In the genomic region with DNA sequence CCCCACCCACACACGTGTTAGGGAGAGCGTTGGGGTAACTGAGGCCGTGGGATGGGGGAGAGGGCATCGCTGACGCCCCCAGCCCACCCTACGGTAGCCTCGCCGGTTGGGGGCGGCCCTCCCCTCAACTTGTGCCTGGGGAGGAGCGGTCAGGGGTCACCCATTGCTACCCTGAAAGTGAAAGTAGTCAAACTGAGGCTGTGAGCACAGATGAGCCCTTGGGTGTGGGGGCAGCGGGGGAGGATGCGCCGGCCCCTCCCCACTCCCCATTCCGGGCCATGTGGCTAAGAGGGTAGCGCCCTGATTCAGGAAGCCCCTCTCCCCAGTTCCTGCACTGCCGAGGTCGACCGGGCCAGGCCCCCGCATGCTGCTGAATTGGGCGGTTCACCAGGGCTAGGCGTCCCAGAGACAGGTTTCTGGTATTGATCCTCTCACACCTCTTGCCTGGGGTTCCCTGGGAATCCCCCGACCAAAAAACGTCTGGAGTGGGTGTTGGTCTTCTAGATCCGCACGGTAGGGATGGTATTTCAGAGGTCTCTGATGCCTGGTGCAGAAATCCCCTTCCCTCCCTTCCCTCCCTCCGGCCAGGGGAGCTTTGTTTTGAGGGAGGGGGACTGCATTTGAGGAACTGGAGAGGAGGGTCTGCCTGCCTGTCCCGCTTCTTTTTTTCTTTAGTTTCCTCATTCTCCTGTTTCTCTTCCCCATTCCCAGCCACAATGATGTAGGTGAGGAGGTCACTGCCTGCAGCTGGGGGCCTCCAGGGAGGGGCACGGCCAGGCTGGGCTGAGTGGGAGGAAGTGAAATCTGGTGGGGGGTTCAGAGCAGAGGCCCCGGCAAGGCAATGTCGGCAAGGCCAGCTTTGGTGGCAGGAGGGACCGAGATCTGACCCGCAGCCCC, we compare ENCODE assay signal across 1 cellular context.
TF ChIP-seq lines count a peak whose summit lies in the region.

No MANE protein-coding gene starts in this region.

TF ChIP-seq in HEK293, 187 proteins besides CTCF, POLR2A, EP300 and RAD21 (continued from another document):
- TF ChIP-seq, protein P1, sequence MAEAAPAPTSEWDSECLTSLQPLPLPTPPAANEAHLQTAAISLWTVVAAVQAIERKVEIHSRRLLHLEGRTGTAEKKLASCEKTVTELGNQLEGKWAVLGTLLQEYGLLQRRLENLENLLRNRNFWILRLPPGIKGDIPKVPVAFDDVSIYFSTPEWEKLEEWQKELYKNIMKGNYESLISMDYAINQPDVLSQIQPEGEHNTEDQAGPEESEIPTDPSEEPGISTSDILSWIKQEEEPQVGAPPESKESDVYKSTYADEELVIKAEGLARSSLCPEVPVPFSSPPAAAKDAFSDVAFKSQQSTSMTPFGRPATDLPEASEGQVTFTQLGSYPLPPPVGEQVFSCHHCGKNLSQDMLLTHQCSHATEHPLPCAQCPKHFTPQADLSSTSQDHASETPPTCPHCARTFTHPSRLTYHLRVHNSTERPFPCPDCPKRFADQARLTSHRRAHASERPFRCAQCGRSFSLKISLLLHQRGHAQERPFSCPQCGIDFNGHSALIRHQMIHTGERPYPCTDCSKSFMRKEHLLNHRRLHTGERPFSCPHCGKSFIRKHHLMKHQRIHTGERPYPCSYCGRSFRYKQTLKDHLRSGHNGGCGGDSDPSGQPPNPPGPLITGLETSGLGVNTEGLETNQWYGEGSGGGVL (tag by site-specific recombination; IDR thresholded peaks at IDR 0.05), result peak; percentile 1; the same call in 1 of the 2 replicates
- TF ChIP-seq EGR2 (tag by site-specific recombination; IDR thresholded peaks at IDR 0.05; ENCODE audit: low read depth) (peak; percentile 90), ZFHX2 (tag by site-specific recombination; conservative IDR thresholded peaks at IDR 0.05) (peak; percentile 97)
